27 cellular contexts compared by ENCODE assay signal in the genomic region with DNA sequence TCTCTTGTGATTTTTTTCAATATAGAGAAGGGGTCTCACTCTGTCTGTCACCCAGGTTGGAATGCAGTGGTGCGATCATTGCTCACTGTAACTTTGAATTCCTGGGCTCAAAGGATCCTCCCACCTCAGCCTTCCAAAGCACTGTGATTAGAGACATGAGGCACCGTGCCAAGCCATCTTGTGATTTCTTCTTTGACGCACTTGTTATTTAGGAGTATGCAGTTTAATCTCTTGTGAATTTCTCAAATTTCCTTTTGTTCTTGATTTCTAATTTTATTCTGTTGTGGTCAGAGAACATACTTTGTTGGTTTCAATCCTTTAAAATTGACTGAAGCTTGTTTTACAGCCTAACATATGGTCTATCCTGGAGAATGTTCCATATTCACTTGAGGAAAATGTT. TPM values are rescaled to one million over a fixed set of nuclear protein-coding genes. Genes with fewer than 3 reads are reported as not detected.
DNase-seq lines count a peak whose midpoint lies in the region; ATAC-seq and TF ChIP-seq lines count a peak whose summit lies in the region.
"Had no signal": no experiment of that assay in that cellular context is flagged by ENCODE, and none has a peak within 500 bp of the region (broad histone marks: within the 10 kb centered on the region; RNA-seq: fewer than 3 reads in every experiment).

No MANE protein-coding gene starts in this region.

- TF ChIP-seq CTCF in mesothelial cell of epicardium (IDR thresholded peaks at IDR 0.05; ENCODE audit: unreplicated experiment) (no peak), type B pancreatic cell (conservative IDR thresholded peaks at IDR 0.05) (no peak), osteocyte (IDR thresholded peaks at IDR 0.05) (no peak)

- H3K4me3 Mint-ChIP-seq in mesothelial cell of epicardium (no peak overlapping the region), type B pancreatic cell (no peak overlapping the region), osteocyte (ENCODE audit: unreplicated experiment) (no peak overlapping the region)
- H3K4me3 Mint-ChIP-seq: CD8-positive, alpha-beta memory T cell; natural killer cell; stimulated activated memory B cell treated with anti-CD40 and anti-IgM and Interleukin-4, amounts not matched to agents 10 μg/mL and 1 μg/mL and 100 μg/mL, for 72 hours had no signal

- ATAC-seq in HG03280 (IDR thresholded peaks at IDR 0.05; ENCODE audit: unreplicated experiment) (no peak), GM21447 (IDR thresholded peaks at IDR 0.05; ENCODE audit: unreplicated experiment) (no peak)
- ATAC-seq: A549; activated naive CD4-positive, alpha-beta T cell treated with anti-CD3 and anti-CD28 coated beads, Interleukin-2, amount 50 U/mL, for 72 hours; natural killer cell; stimulated activated memory B cell treated with anti-CD40 and anti-IgM and Interleukin-4, amounts not matched to agents 10 μg/mL and 1 μg/mL and 100 μg/mL, for 72 hours had no signal

- H3K27me3 Mint-ChIP-seq in mesothelial cell of epicardium (ENCODE audit: low read depth) (no peaks in the 10 kb centered on the region), type B pancreatic cell (no peaks in the 10 kb centered on the region), osteocyte (ENCODE audit: unreplicated experiment) (no peaks in the 10 kb centered on the region)

- no peaks in the 10 kb centered on the region for H3K36me3 Mint-ChIP-seq in mesothelial cell of epicardium
- no peaks in the 10 kb centered on the region for H3K36me3 Mint-ChIP-seq in type B pancreatic cell
- no peaks in the 10 kb centered on the region for H3K36me3 Mint-ChIP-seq in osteocyte (ENCODE audit: unreplicated experiment)
- H3K36me3 Mint-ChIP-seq: activated naive CD4-positive, alpha-beta T cell treated with anti-CD3 and anti-CD28 coated beads, Interleukin-2, amount 50 U/mL, for 72 hours; CD8-positive, alpha-beta memory T cell; natural killer cell; stimulated activated memory B cell treated with anti-CD40 and anti-IgM and Interleukin-4, amounts not matched to agents 10 μg/mL and 1 μg/mL and 100 μg/mL, for 72 hours had no signal

- H3K4me1 Mint-ChIP-seq in mesothelial cell of epicardium (peaks cover 6% of the 10 kb centered on the region), type B pancreatic cell (ENCODE audit: unreplicated experiment) (peaks cover 5% of the 10 kb centered on the region), osteocyte (ENCODE audit: unreplicated experiment) (no peaks in the 10 kb centered on the region)
- H3K4me1 Mint-ChIP-seq: CD8-positive, alpha-beta memory T cell; natural killer cell; stimulated activated memory B cell treated with anti-CD40 and anti-IgM and Interleukin-4, amounts not matched to agents 10 μg/mL and 1 μg/mL and 100 μg/mL, for 72 hours had no signal

- H3K9me3 Mint-ChIP-seq in mesothelial cell of epicardium (no peaks in the 10 kb centered on the region), type B pancreatic cell (peaks cover 5% of the 10 kb centered on the region), osteocyte (ENCODE audit: unreplicated experiment) (no peaks in the 10 kb centered on the region)
- H3K9me3 Mint-ChIP-seq: activated naive CD4-positive, alpha-beta T cell treated with anti-CD3 and anti-CD28 coated beads, Interleukin-2, amount 50 U/mL, for 72 hours; natural killer cell; stimulated activated memory B cell treated with anti-CD40 and anti-IgM and Interleukin-4, amounts not matched to agents 10 μg/mL and 1 μg/mL and 100 μg/mL, for 72 hours had no signal

- peak; percentile 23 for DNase-seq in NCI-H2171 treated with DMSO at 0.1 percent for 48 hours (lab: John Stamatoyannopoulos, UW)
- no peak for DNase-seq in NCI-H2171 (lab: John Stamatoyannopoulos, UW)
- DNase-seq in astrocyte of the hippocampus (ENCODE audit: low read depth, low spot score) = peak; percentile 70
- DNase-seq in mesothelial cell of epicardium (ENCODE audit: low spot score in 2 of 2, unreplicated experiment in 2 of 2) = no peak
- DNase-seq in type B pancreatic cell (ENCODE audit: extremely low spot score, unreplicated experiment) = no peak
- no peak for DNase-seq in osteocyte (ENCODE audit: extremely low spot score, unreplicated experiment)
- DNase-seq: activated CD4-positive, CD25-positive, alpha-beta regulatory T cell; CD8-positive, alpha-beta memory T cell; central memory CD4-positive, alpha-beta T cell; dermis blood vessel endothelial cell; DMS53; GDM1; glutamatergic neuron; natural killer cell; NCI-H1048; NCI-H187; NCI-H2227 treated with DMSO at 0.1 percent for 48 hours; Peyer's patch; retina; stimulated activated CD4-positive, alpha-beta T cell treated with anti-CD3 and anti-CD28 coated beads, Interleukin-12 subunit alpha, Interleukin-12 subunit beta, amount 100 ng/mL, for 4 hours; stimulated activated CD4-positive, alpha-beta T cell treated with anti-CD3 and anti-CD28 coated beads, Interleukin-4, amount 100 ng/mL, for 4 hours; uterus had no signal

- H3K27ac Mint-ChIP-seq in mesothelial cell of epicardium (peak overlapping the region; percentile 79), type B pancreatic cell (peak overlapping the region; percentile 50), osteocyte (ENCODE audit: unreplicated experiment) (no peak overlapping the region)
- H3K27ac Mint-ChIP-seq: activated naive CD4-positive, alpha-beta T cell treated with anti-CD3 and anti-CD28 coated beads, Interleukin-2, amount 50 U/mL, for 72 hours; natural killer cell; stimulated activated memory B cell treated with anti-CD40 and anti-IgM and Interleukin-4, amounts not matched to agents 10 μg/mL and 1 μg/mL and 100 μg/mL, for 72 hours had no signal

RNA-seq across cellular contexts. Expression of gene IPO5, which starts 14.5 kb away (rescaled TPM):
- total RNA-seq in mesothelial cell of epicardium (172 to 176 TPM (median 175 TPM) in 3 replicates), type B pancreatic cell (ENCODE audit: low replicate concordance) (136 and 202 TPM in 2 replicates), osteocyte (143 and 145 TPM in 2 replicates)

Comparison
In these comparisons a context has a peak if more than half of its experiments do, and no peak if none do; other contexts are left out.
1. DNase-seq: peak in NCI-H2171 treated with DMSO at 0.1 percent for 48 hours (single experiment) and astrocyte of the hippocampus (single experiment); none in NCI-H2171 (single experiment), mesothelial cell of epicardium (0 of 2), type B pancreatic cell (single experiment) and osteocyte (single experiment).